In genomic region chr6:17871169-17871479, GRCh38 we compare ENCODE assay signal across 21 cellular contexts.
"Had no signal": no experiment of that assay in that cellular context is flagged by ENCODE, and none has a peak within 500 bp of the region (broad histone marks: within the 10 kb centered on the region; RNA-seq: fewer than 3 reads in every experiment).

No MANE protein-coding gene starts in this region.

- H3K4me1 Mint-ChIP-seq: activated B cell treated with CpG ODN at 0.5 μM for 24 hours; activated CD4-positive, alpha-beta T cell treated with anti-CD3 and anti-CD28 coated beads for 36 hours; activated naive CD8-positive, alpha-beta T cell treated with anti-CD3 and anti-CD28 coated beads for 36 hours; activated T-helper 17 cell treated with anti-CD3 and anti-CD28 coated beads, Interleukin-2, amount 50 U/mL, for 72 hours; central memory CD8-positive, alpha-beta T cell; naive thymus-derived CD8-positive, alpha-beta T cell had no signal

- DNase-seq: activated B cell treated with CpG ODN at 0.5 μM for 24 hours; activated CD4-positive, alpha-beta T cell treated with anti-CD3 and anti-CD28 coated beads for 36 hours; activated CD4-positive, alpha-beta T cell treated with anti-CD3 and anti-CD28 coated beads, Interleukin-2, amount 50 U/mL, for 4 hours; activated CD8-positive, alpha-beta memory T cell treated with anti-CD3 and anti-CD28 coated beads for 24 hours; activated CD8-positive, alpha-beta memory T cell treated with anti-CD3 and anti-CD28 coated beads, Interleukin-2, amount 50 U/mL, for 4 hours; activated naive CD4-positive, alpha-beta T cell treated with Interleukin-2 at 50 U/mL for 16 hours; activated naive CD8-positive, alpha-beta T cell treated with anti-CD3 and anti-CD28 coated beads for 36 hours; activated T-cell treated with anti-CD3 and anti-CD28 coated beads, Interleukin-2, amount 50 U/mL, for 24 hours; effector CD4-positive, alpha-beta T cell; foreskin keratinocyte; naive thymus-derived CD8-positive, alpha-beta T cell; stimulated activated CD4-positive, alpha-beta T cell treated with anti-CD3 and anti-CD28 coated beads, Interleukin-4, amount 100 ng/mL, for 4 hours had no signal

- H3K4me3 Mint-ChIP-seq: activated B cell treated with CpG ODN at 0.5 μM for 24 hours; activated CD4-positive, alpha-beta T cell treated with anti-CD3 and anti-CD28 coated beads for 36 hours; activated naive CD8-positive, alpha-beta T cell treated with anti-CD3 and anti-CD28 coated beads for 36 hours; activated T-cell treated with anti-CD3 and anti-CD28 coated beads, Interleukin-2, amount 50 U/mL, for 24 hours; activated T-helper 17 cell treated with anti-CD3 and anti-CD28 coated beads, Interleukin-2, amount 50 U/mL, for 72 hours; central memory CD8-positive, alpha-beta T cell; mesothelial cell of epicardium; naive thymus-derived CD8-positive, alpha-beta T cell; stimulated activated naive CD8-positive, alpha-beta T cell treated with anti-CD3 and anti-CD28 coated beads, Interleukin-15, Interleukin-2, amounts not matched to agents 100 ng/mL and 50 ng/mL, for 24 hours; T-helper 1 cell treated with Interleukin-12 subunit alpha and Interleukin-12 subunit beta and Interleukin-4 antibody, amounts not matched to agents 30 μg/mL and 1 μg/mL, for 36 hours; type B pancreatic cell had no signal

- H3K27me3 ChIP-seq: breast epithelium, foreskin keratinocyte, right atrium auricular region had no signal

- H3K36me3 ChIP-seq: breast epithelium, prostate gland, right atrium auricular region had no signal

- H3K27me3 Mint-ChIP-seq: activated B cell treated with CpG ODN at 0.5 μM for 24 hours, type B pancreatic cell had no signal

- H3K9me3 Mint-ChIP-seq: activated B cell treated with CpG ODN at 0.5 μM for 24 hours; activated naive CD8-positive, alpha-beta T cell treated with anti-CD3 and anti-CD28 coated beads for 36 hours; activated T-cell treated with anti-CD3 and anti-CD28 coated beads, Interleukin-2, amount 50 U/mL, for 24 hours; activated T-helper 17 cell treated with anti-CD3 and anti-CD28 coated beads, Interleukin-2, amount 50 U/mL, for 72 hours; central memory CD8-positive, alpha-beta T cell; mesothelial cell of epicardium; stimulated activated naive CD8-positive, alpha-beta T cell treated with anti-CD3 and anti-CD28 coated beads, Interleukin-15, Interleukin-2, amounts not matched to agents 100 ng/mL and 50 ng/mL, for 24 hours; type B pancreatic cell had no signal

- H3K36me3 Mint-ChIP-seq: activated naive CD8-positive, alpha-beta T cell treated with anti-CD3 and anti-CD28 coated beads for 36 hours; naive thymus-derived CD8-positive, alpha-beta T cell had no signal

- H3K27ac Mint-ChIP-seq: activated B cell treated with CpG ODN at 0.5 μM for 24 hours; activated CD4-positive, alpha-beta T cell treated with anti-CD3 and anti-CD28 coated beads for 36 hours; activated naive CD8-positive, alpha-beta T cell treated with anti-CD3 and anti-CD28 coated beads for 36 hours; activated T-cell treated with anti-CD3 and anti-CD28 coated beads, Interleukin-2, amount 50 U/mL, for 24 hours; activated T-helper 17 cell treated with anti-CD3 and anti-CD28 coated beads, Interleukin-2, amount 50 U/mL, for 72 hours; mesothelial cell of epicardium; naive thymus-derived CD8-positive, alpha-beta T cell; stimulated activated naive CD8-positive, alpha-beta T cell treated with anti-CD3 and anti-CD28 coated beads, Interleukin-15, Interleukin-2, amounts not matched to agents 100 ng/mL and 50 ng/mL, for 24 hours; T-helper 1 cell treated with Interleukin-12 subunit alpha and Interleukin-12 subunit beta and Interleukin-4 antibody, amounts not matched to agents 30 μg/mL and 1 μg/mL, for 36 hours; type B pancreatic cell had no signal

- H3K4me3 ChIP-seq: breast epithelium, prostate gland, right atrium auricular region had no signal

- H3K27ac ChIP-seq: breast epithelium, prostate gland had no signal

- H3K4me1 ChIP-seq: breast epithelium, prostate gland had no signal

- H3K9me3 ChIP-seq: breast epithelium, prostate gland, right atrium auricular region had no signal
